Comparison of ENCODE assay signal across 34 cellular contexts in genomic region chr5:174810796-174811195, GRCh38.
"Had no signal": no experiment of that assay in that cellular context is flagged by ENCODE, and none has a peak within 500 bp of the region (broad histone marks: within the 10 kb centered on the region; RNA-seq: fewer than 3 reads in every experiment).

No MANE protein-coding gene starts in this region.

- H3K9me3 ChIP-seq: MG63 had no signal

- DNase-seq: Karpas-422, Kasumi-1, KG1, MG63, MM.1S, MV-4-11, NCI-H1048, NCI-H1092, NCI-H1092 treated with DMSO at 0.1 percent for 48 hours, NCI-H1105, NCI-H1105 treated with DMSO at 0.1 percent for 48 hours, NCI-H1417, NCI-H1417 treated with DMSO at 0.1 percent for 48 hours, NCI-H1436, NCI-H1436 treated with DMSO at 0.1 percent for 48 hours, NCI-H146, NCI-H1694, NCI-H1694 treated with DMSO at 0.1 percent for 48 hours, NCI-H187, NCI-H187 treated with DMSO at 0.1 percent for 48 hours, NCI-H1930, NCI-H2029, NCI-H2029 treated with DMSO at 0.1 percent for 48 hours, NCI-H2081, NCI-H2081 treated with DMSO at 0.1 percent for 48 hours, NCI-H2107, NCI-H2171, NCI-H2171 treated with DMSO at 0.1 percent for 48 hours, NCI-H2227 treated with DMSO at 0.1 percent for 48 hours, NCI-H226, NCI-H345, NCI-H446, NCI-H446 treated with DMSO at 0.1 percent for 48 hours had no signal

- H3K4me3 ChIP-seq: MG63 had no signal

- H3K36me3 ChIP-seq: MG63 had no signal

- H3K27ac ChIP-seq: KMS-11 had no signal
